Comparison of ENCODE assay signal across 2 cellular contexts in the genomic region with DNA sequence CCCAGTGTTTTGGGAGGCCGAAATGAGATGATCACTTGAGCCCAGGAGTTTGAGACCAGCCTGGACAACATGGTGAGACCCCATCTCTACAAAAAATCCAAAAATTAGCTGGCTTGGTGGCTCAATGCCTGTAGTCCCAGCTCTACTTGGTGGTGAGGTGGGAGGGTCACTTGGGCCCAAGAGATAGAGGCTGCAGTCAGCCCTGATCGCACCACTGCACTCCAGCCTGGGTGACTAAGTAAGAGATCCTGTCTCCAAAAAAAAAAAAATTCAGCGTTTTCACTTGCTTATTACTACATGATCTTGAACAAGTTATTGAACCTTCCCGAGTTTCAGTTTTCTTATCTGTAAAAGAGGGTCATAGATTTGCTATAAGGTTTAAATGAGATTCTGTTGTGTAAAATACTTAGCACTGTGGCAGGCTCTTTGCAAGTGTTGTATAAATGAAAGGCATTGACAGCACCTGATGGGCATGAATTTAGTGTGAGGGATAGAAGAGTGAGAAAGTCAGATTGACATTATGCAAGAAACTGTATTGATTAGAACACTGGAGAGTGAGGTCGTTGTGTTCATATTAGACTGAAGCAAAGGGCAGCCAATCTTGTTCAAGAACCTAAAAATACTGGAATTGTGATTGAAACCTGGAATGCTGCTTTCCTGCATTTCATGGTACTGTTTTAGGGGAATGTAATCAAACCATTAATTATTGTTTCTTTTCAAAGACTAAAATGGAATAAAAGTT.
TF ChIP-seq lines count a peak whose summit lies in the region.

No MANE protein-coding gene starts in this region.

TF ChIP-seq in K562, 482 proteins besides CTCF, POLR2A, EP300 and RAD21 (continued from another document):
- TF ChIP-seq, protein P1, sequence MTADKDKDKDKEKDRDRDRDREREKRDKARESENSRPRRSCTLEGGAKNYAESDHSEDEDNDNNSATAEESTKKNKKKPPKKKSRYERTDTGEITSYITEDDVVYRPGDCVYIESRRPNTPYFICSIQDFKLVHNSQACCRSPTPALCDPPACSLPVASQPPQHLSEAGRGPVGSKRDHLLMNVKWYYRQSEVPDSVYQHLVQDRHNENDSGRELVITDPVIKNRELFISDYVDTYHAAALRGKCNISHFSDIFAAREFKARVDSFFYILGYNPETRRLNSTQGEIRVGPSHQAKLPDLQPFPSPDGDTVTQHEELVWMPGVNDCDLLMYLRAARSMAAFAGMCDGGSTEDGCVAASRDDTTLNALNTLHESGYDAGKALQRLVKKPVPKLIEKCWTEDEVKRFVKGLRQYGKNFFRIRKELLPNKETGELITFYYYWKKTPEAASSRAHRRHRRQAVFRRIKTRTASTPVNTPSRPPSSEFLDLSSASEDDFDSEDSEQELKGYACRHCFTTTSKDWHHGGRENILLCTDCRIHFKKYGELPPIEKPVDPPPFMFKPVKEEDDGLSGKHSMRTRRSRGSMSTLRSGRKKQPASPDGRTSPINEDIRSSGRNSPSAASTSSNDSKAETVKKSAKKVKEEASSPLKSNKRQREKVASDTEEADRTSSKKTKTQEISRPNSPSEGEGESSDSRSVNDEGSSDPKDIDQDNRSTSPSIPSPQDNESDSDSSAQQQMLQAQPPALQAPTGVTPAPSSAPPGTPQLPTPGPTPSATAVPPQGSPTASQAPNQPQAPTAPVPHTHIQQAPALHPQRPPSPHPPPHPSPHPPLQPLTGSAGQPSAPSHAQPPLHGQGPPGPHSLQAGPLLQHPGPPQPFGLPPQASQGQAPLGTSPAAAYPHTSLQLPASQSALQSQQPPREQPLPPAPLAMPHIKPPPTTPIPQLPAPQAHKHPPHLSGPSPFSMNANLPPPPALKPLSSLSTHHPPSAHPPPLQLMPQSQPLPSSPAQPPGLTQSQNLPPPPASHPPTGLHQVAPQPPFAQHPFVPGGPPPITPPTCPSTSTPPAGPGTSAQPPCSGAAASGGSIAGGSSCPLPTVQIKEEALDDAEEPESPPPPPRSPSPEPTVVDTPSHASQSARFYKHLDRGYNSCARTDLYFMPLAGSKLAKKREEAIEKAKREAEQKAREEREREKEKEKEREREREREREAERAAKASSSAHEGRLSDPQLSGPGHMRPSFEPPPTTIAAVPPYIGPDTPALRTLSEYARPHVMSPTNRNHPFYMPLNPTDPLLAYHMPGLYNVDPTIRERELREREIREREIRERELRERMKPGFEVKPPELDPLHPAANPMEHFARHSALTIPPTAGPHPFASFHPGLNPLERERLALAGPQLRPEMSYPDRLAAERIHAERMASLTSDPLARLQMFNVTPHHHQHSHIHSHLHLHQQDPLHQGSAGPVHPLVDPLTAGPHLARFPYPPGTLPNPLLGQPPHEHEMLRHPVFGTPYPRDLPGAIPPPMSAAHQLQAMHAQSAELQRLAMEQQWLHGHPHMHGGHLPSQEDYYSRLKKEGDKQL (CRISPR knock-in tag; IDR thresholded peaks at IDR 0.05; ENCODE audit: borderline replicate concordance), result no peak
- TF ChIP-seq, protein P2, sequence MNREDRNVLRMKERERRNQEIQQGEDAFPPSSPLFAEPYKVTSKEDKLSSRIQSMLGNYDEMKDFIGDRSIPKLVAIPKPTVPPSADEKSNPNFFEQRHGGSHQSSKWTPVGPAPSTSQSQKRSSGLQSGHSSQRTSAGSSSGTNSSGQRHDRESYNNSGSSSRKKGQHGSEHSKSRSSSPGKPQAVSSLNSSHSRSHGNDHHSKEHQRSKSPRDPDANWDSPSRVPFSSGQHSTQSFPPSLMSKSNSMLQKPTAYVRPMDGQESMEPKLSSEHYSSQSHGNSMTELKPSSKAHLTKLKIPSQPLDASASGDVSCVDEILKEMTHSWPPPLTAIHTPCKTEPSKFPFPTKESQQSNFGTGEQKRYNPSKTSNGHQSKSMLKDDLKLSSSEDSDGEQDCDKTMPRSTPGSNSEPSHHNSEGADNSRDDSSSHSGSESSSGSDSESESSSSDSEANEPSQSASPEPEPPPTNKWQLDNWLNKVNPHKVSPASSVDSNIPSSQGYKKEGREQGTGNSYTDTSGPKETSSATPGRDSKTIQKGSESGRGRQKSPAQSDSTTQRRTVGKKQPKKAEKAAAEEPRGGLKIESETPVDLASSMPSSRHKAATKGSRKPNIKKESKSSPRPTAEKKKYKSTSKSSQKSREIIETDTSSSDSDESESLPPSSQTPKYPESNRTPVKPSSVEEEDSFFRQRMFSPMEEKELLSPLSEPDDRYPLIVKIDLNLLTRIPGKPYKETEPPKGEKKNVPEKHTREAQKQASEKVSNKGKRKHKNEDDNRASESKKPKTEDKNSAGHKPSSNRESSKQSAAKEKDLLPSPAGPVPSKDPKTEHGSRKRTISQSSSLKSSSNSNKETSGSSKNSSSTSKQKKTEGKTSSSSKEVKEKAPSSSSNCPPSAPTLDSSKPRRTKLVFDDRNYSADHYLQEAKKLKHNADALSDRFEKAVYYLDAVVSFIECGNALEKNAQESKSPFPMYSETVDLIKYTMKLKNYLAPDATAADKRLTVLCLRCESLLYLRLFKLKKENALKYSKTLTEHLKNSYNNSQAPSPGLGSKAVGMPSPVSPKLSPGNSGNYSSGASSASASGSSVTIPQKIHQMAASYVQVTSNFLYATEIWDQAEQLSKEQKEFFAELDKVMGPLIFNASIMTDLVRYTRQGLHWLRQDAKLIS (CRISPR knock-in tag; IDR thresholded peaks at IDR 0.05), result no peak
- TF ChIP-seq GABPB2 (CRISPR knock-in tag; conservative IDR thresholded peaks at IDR 0.05) (no peak), ZNF75A (CRISPR knock-in tag; IDR thresholded peaks at IDR 0.05) (no peak), SRF (CRISPR knock-in tag; IDR thresholded peaks at IDR 0.05) (no peak)

TF ChIP-seq in HepG2, 621 proteins besides CTCF, POLR2A, EP300 and RAD21 (continued from another document):
- TF ChIP-seq, protein P3, sequence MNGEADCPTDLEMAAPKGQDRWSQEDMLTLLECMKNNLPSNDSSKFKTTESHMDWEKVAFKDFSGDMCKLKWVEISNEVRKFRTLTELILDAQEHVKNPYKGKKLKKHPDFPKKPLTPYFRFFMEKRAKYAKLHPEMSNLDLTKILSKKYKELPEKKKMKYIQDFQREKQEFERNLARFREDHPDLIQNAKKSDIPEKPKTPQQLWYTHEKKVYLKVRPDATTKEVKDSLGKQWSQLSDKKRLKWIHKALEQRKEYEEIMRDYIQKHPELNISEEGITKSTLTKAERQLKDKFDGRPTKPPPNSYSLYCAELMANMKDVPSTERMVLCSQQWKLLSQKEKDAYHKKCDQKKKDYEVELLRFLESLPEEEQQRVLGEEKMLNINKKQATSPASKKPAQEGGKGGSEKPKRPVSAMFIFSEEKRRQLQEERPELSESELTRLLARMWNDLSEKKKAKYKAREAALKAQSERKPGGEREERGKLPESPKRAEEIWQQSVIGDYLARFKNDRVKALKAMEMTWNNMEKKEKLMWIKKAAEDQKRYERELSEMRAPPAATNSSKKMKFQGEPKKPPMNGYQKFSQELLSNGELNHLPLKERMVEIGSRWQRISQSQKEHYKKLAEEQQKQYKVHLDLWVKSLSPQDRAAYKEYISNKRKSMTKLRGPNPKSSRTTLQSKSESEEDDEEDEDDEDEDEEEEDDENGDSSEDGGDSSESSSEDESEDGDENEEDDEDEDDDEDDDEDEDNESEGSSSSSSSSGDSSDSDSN (CRISPR knock-in tag; IDR thresholded peaks at IDR 0.05), result no peak
- TF ChIP-seq PAWR (CRISPR knock-in tag; IDR thresholded peaks at IDR 0.05; ENCODE audit: borderline replicate concordance) (no peak), ZNF331 (CRISPR knock-in tag; IDR thresholded peaks at IDR 0.05) (no peak), MTF2 (CRISPR knock-in tag; IDR thresholded peaks at IDR 0.05; ENCODE audit: borderline replicate concordance) (no peak), ATF7 (IDR thresholded peaks at IDR 0.05) (peak; percentile 30; the same call in 1 of the 2 replicates), ATF7 (CRISPR knock-in tag; IDR thresholded peaks at IDR 0.05) (no peak), SRY (CRISPR knock-in tag; IDR thresholded peaks at IDR 0.05) (no peak)
TF ChIP-seq in HepG2: peak in this region for 3.
